In genomic region chr7:98707076-98707475, GRCh38 we compare ENCODE assay signal across 35 cellular contexts.
"Had no signal": no experiment of that assay in that cellular context is flagged by ENCODE, and none has a peak within 500 bp of the region (broad histone marks: within the 10 kb centered on the region; RNA-seq: fewer than 3 reads in every experiment).

No MANE protein-coding gene starts in this region.

- H3K27me3 ChIP-seq: MG63 had no signal

- H3K4me3 ChIP-seq: MG63 had no signal

- H3K9me3 ChIP-seq: MG63 had no signal

- H3K36me3 ChIP-seq: MG63 had no signal

- DNase-seq: Karpas-422, Kasumi-1, MG63, MM.1S, MV-4-11, NCI-H1048, NCI-H1092, NCI-H1092 treated with DMSO at 0.1 percent for 48 hours, NCI-H1105, NCI-H1105 treated with DMSO at 0.1 percent for 48 hours, NCI-H1417, NCI-H1417 treated with DMSO at 0.1 percent for 48 hours, NCI-H1436, NCI-H1436 treated with DMSO at 0.1 percent for 48 hours, NCI-H146, NCI-H1694, NCI-H1694 treated with DMSO at 0.1 percent for 48 hours, NCI-H187, NCI-H187 treated with DMSO at 0.1 percent for 48 hours, NCI-H1930, NCI-H2029, NCI-H2029 treated with DMSO at 0.1 percent for 48 hours, NCI-H2081, NCI-H2081 treated with DMSO at 0.1 percent for 48 hours, NCI-H2107, NCI-H2171, NCI-H2171 treated with DMSO at 0.1 percent for 48 hours, NCI-H2227 treated with DMSO at 0.1 percent for 48 hours, NCI-H226, NCI-H345, NCI-H446, NCI-H446 treated with DMSO at 0.1 percent for 48 hours, NCI-H510A, NCI-H510A treated with DMSO at 0.1 percent for 48 hours, NCI-H524 had no signal
